26 cellular contexts compared by ENCODE assay signal in genomic region chr11:34404280-34404679, GRCh38.
"Had no signal": no experiment of that assay in that cellular context is flagged by ENCODE, and none has a peak within 500 bp of the region (broad histone marks: within the 10 kb centered on the region; RNA-seq: fewer than 3 reads in every experiment).

No MANE protein-coding gene starts in this region.

- H3K4me1 Mint-ChIP-seq: activated naive CD8-positive, alpha-beta T cell treated with anti-CD3 and anti-CD28 coated beads, Interleukin-2, amount 10 ng/mL, durations not matched to agents 7 days and 5 days had no signal

- FAIRE-seq: astrocyte, islet of Langerhans, TTC549 had no signal

- H3K4me3 Mint-ChIP-seq: activated CD8-positive, alpha-beta T cell treated with anti-CD3 and anti-CD28 coated beads, Interleukin-2, amount 10 ng/mL, durations not matched to agents 7 days and 5 days; activated naive CD8-positive, alpha-beta T cell treated with anti-CD3 and anti-CD28 coated beads, Interleukin-2, amount 10 ng/mL, durations not matched to agents 7 days and 5 days; natural killer cell treated with Interleukin-12 subunit alpha and Interleukin-12 subunit beta and Interleukin-15 and Interleukin-18, amount 100 ng/mL, for 72 hours had no signal

- ATAC-seq: activated CD8-positive, alpha-beta T cell treated with anti-CD3 and anti-CD28 coated beads, Interleukin-2, amount 10 ng/mL, durations not matched to agents 7 days and 5 days; gastrocnemius medialis; natural killer cell treated with Interleukin-12 subunit alpha and Interleukin-12 subunit beta and Interleukin-15 and Interleukin-18, amount 100 ng/mL, for 72 hours; right cardiac atrium had no signal

- H3K27ac Mint-ChIP-seq: activated CD8-positive, alpha-beta memory T cell treated with anti-CD3 and anti-CD28 coated beads, Interleukin-2, amount 10 ng/mL, durations not matched to agents 7 days and 5 days; activated CD8-positive, alpha-beta T cell treated with anti-CD3 and anti-CD28 coated beads, Interleukin-2, amount 10 ng/mL, durations not matched to agents 7 days and 5 days; activated naive CD8-positive, alpha-beta T cell treated with anti-CD3 and anti-CD28 coated beads, Interleukin-2, amount 10 ng/mL, durations not matched to agents 7 days and 5 days; natural killer cell treated with Interleukin-12 subunit alpha and Interleukin-12 subunit beta and Interleukin-15 and Interleukin-18, amount 100 ng/mL, for 72 hours had no signal

- H3K27ac ChIP-seq: brain microvascular endothelial cell, coronary artery, dorsolateral prefrontal cortex, gastrocnemius medialis, left lung, testis, transverse colon, VCaP had no signal

- H3K9me3 Mint-ChIP-seq: natural killer cell treated with Interleukin-12 subunit alpha and Interleukin-12 subunit beta and Interleukin-15 and Interleukin-18, amount 100 ng/mL, for 72 hours had no signal

- H3K9me3 ChIP-seq: gastrocnemius medialis, left lung, mucosa of descending colon, testis, transverse colon had no signal

- H3K4me3 ChIP-seq: gastrocnemius medialis, mucosa of descending colon, testis, transverse colon had no signal

- H3K4me1 ChIP-seq: gastrocnemius medialis, left lung, testis, transverse colon had no signal

- DNase-seq: activated CD4-positive, alpha-beta T cell treated with anti-CD3 and anti-CD28 coated beads, Interleukin-2, amount 50 U/mL, for 1 hour; activated CD8-positive, alpha-beta memory T cell treated with anti-CD3 and anti-CD28 coated beads, Interleukin-2, amount 10 ng/mL, durations not matched to agents 7 days and 5 days; activated CD8-positive, alpha-beta T cell treated with anti-CD3 and anti-CD28 coated beads, Interleukin-2, amount 10 ng/mL, durations not matched to agents 7 days and 5 days; activated gamma-delta T cell treated with Interleukin-2 at 50 U/mL for 16 hours; activated naive CD8-positive, alpha-beta T cell treated with anti-CD3 and anti-CD28 coated beads, Interleukin-2, amount 10 ng/mL, durations not matched to agents 7 days and 5 days; amniotic stem cell; dorsolateral prefrontal cortex; effector memory CD4-positive, alpha-beta T cell; gastrocnemius medialis; glutamatergic neuron; left lung; mucosa of descending colon; posterior cingulate gyrus; right cardiac atrium; stimulated activated CD4-positive, alpha-beta T cell treated with anti-CD3 and anti-CD28 coated beads, Interleukin-2, amount 100 ng/mL, for 48 hours; stimulated activated naive CD8-positive, alpha-beta T cell treated with anti-CD3 and anti-CD28 coated beads, Interleukin-15, Interleukin-2, amounts not matched to agents 100 U/mL and 50 U/mL, for 24 hours; T-helper 9 cell; testis; transverse colon had no signal

- H3K27me3 ChIP-seq: brain microvascular endothelial cell, dorsolateral prefrontal cortex, gastrocnemius medialis, left lung, testis had no signal

- H3K36me3 Mint-ChIP-seq: activated CD8-positive, alpha-beta memory T cell treated with anti-CD3 and anti-CD28 coated beads, Interleukin-2, amount 10 ng/mL, durations not matched to agents 7 days and 5 days; activated naive CD8-positive, alpha-beta T cell treated with anti-CD3 and anti-CD28 coated beads, Interleukin-2, amount 10 ng/mL, durations not matched to agents 7 days and 5 days; natural killer cell treated with Interleukin-12 subunit alpha and Interleukin-12 subunit beta and Interleukin-15 and Interleukin-18, amount 100 ng/mL, for 72 hours had no signal

- H3K36me3 ChIP-seq: brain microvascular endothelial cell, gastrocnemius medialis, left lung, transverse colon had no signal
